20 cellular contexts compared by ENCODE assay signal in the genomic region with DNA sequence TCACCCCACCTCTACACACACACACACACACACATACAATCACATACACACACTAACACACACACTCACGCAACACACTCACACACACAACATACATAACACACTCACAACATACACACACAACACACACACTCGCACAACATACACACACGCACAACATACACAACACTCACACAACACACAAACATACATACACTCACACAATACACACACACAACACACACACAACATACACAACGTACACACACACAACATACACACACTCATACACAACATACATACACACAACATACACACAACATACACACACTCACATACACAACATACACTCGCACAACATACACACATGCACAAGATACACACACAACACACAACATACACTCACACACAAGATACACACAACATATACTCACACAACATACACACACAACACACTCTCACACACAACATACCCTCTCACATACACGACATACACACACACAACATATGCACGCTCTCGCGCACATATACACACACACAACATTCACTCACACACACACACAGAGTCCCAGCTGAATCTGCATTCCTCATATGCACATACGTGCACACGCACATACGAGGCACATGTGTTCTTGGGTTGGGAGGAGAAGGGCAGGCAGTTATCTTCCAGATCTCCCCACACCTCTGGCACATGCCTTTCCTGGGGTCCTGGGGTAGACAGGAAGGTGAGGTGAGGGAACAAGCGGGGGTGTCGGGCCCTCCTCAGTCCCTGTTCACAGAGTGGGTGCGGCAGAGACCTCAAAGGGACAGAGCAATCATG. TPM values are rescaled to one million over a fixed set of nuclear protein-coding genes. Genes with fewer than 3 reads are reported as not detected.
"Had no signal": no experiment of that assay in that cellular context is flagged by ENCODE, and none has a peak within 500 bp of the region (broad histone marks: within the 10 kb centered on the region; RNA-seq: fewer than 3 reads in every experiment).

No MANE protein-coding gene starts in this region.

- H3K36me3 ChIP-seq: cardiac muscle cell, gastrocnemius medialis, heart right ventricle, prostate gland, suprapubic skin, upper lobe of left lung had no signal

- ATAC-seq: gastrocnemius medialis had no signal

- H3K9me3 ChIP-seq: gastrocnemius medialis, prostate gland, suprapubic skin had no signal

- H3K4me2 ChIP-seq: smooth muscle cell had no signal

- H3K4me3 ChIP-seq: cardiac muscle cell, gastrocnemius medialis, heart right ventricle, prostate gland, smooth muscle cell, suprapubic skin, upper lobe of left lung had no signal

- H3K27ac ChIP-seq: cardiac muscle cell, gastrocnemius medialis, prostate gland, suprapubic skin had no signal

- DNase-seq: activated CD4-positive, CD25-positive, alpha-beta regulatory T cell treated with anti-CD3 and anti-CD28 coated beads, Interleukin-2, amount 50 U/mL, for 72 hours; activated naive CD4-positive, alpha-beta T cell treated with anti-CD3 and anti-CD28 coated beads, Interleukin-2, amount 50 U/mL, for 16 hours; endodermal cell; gastrocnemius medialis; heart right ventricle; right cardiac atrium; T-helper 1 cell; T1000; upper lobe of left lung had no signal

- H3K27ac Mint-ChIP-seq: activated T-helper 2 cell treated with anti-CD3 and anti-CD28 coated beads, Interferon-gamma antibody, Interleukin-2, Interleukin-4, amounts not matched to agents 10 μg/mL and 5 μg/mL and 100 μg/mL, durations not matched to agents 14 hours and 24 hours and 36 hours; endodermal cell; stimulated activated naive CD8-positive, alpha-beta T cell treated with anti-CD3 and anti-CD28 coated beads, Interleukin-15, Interleukin-2, amounts not matched to agents 100 ng/mL and 50 ng/mL, for 24 hours had no signal

- H3K27me3 ChIP-seq: cardiac muscle cell, upper lobe of left lung had no signal

- H3K4me1 ChIP-seq: gastrocnemius medialis, prostate gland, suprapubic skin, upper lobe of left lung had no signal

- H3K4me3 Mint-ChIP-seq: endodermal cell; stimulated activated naive CD8-positive, alpha-beta T cell treated with anti-CD3 and anti-CD28 coated beads, Interleukin-15, Interleukin-2, amounts not matched to agents 100 ng/mL and 50 ng/mL, for 24 hours had no signal

- H3K27me3 Mint-ChIP-seq: stimulated activated naive CD8-positive, alpha-beta T cell treated with anti-CD3 and anti-CD28 coated beads, Interleukin-15, Interleukin-2, amounts not matched to agents 100 ng/mL and 50 ng/mL, for 24 hours had no signal

- FAIRE-seq: keratinocyte had no signal

- H3K9me3 Mint-ChIP-seq: activated T-helper 2 cell treated with anti-CD3 and anti-CD28 coated beads, Interferon-gamma antibody, Interleukin-2, Interleukin-4, amounts not matched to agents 10 μg/mL and 5 μg/mL and 100 μg/mL, durations not matched to agents 14 hours and 24 hours and 36 hours; endodermal cell; stimulated activated naive CD8-positive, alpha-beta T cell treated with anti-CD3 and anti-CD28 coated beads, Interleukin-15, Interleukin-2, amounts not matched to agents 100 ng/mL and 50 ng/mL, for 24 hours had no signal

RNA-seq across cellular contexts. Expression of a gene that starts 1.1 kb away (rescaled TPM):
- total RNA-seq: activated T-helper 2 cell treated with anti-CD3 and anti-CD28 coated beads, Interferon-gamma antibody, Interleukin-2, Interleukin-4, amounts not matched to agents 10 μg/mL and 5 μg/mL and 100 μg/mL, durations not matched to agents 14 hours and 24 hours and 36 hours; cardiac muscle cell; epithelial cell of proximal tubule; myocyte; smooth muscle cell had no signal
- polyA plus RNA-seq: keratinocyte, neural cell had no signal

RNA-seq across cellular contexts. Expression of a gene that starts 33.4 kb away (rescaled TPM):
- total RNA-seq: activated T-helper 2 cell treated with anti-CD3 and anti-CD28 coated beads, Interferon-gamma antibody, Interleukin-2, Interleukin-4, amounts not matched to agents 10 μg/mL and 5 μg/mL and 100 μg/mL, durations not matched to agents 14 hours and 24 hours and 36 hours; cardiac muscle cell; endodermal cell; epithelial cell of proximal tubule; myocyte; osteoblast; smooth muscle cell had no signal
- polyA plus RNA-seq: cardiac muscle cell, keratinocyte, neural cell, smooth muscle cell had no signal
